ENCODE assay signal across 11 cellular contexts in genomic region chr11:47071871-47072270, GRCh38.
DNase-seq lines count a peak whose midpoint lies in the region; TF ChIP-seq lines count a peak whose summit lies in the region.
"Had no signal": no experiment of that assay in that cellular context is flagged by ENCODE, and none has a peak within 500 bp of the region (broad histone marks: within the 10 kb centered on the region; RNA-seq: fewer than 3 reads in every experiment).

No MANE protein-coding gene starts in this region.

- no peak for TF ChIP-seq CTCF in stomach (IDR thresholded peaks at IDR 0.05)
- TF ChIP-seq CTCF in BE2C (IDR thresholded peaks at IDR 0.05; ENCODE audit: low read depth, low read length): no peak

- peak; percentile 59 for DNase-seq in islet precursor cell
- no peak for DNase-seq in stomach
- DNase-seq in NCI-H146 (lab: John Stamatoyannopoulos, UW): no peak
- no peak for DNase-seq in T-helper 9 cell
- no peak for DNase-seq in BE2C
- DNase-seq: activated CD4-positive, alpha-beta T cell treated with anti-CD3 and anti-CD28 coated beads, Interleukin-2, amount 50 U/mL, for 1 hour; DMS53; naive B cell had no signal

- intact Hi-C loops in stomach (cut with DNase I; ENCODE audit: low total_unique reads): no loop called here

- H3K27ac ChIP-seq in HUES48 (ENCODE audit: low read depth, low read length) (peak overlapping the region; percentile 43), ectodermal cell (ENCODE audit: insufficient read depth, low read depth, low read length, poor library complexity, severe bottlenecking) (peak overlapping the region; percentile 62), stomach (peak overlapping the region in 3 of 5 donors; percentile 1 to 13 (median 2))
- H3K27ac ChIP-seq: psoas muscle had no signal

- no peak for TF ChIP-seq POLR2A in stomach (IDR thresholded peaks at IDR 0.05)

- WGBS in ectodermal cell, 2 experiments: 41 to 59% methylated on average over 3 of the region's 3 CpGs
- WGBS in stomach, 5 donors: 47 to 72% (median 61%) methylated on average over 3 of the region's 3 CpGs

- no peaks in the 10 kb centered on the region for H3K27me3 ChIP-seq in HUES48 (ENCODE audit: control insufficient read depth, insufficient read depth, low read length)
- H3K27me3 ChIP-seq in ectodermal cell (ENCODE audit: control insufficient read depth, insufficient read depth, low read length, poor library complexity, severe bottlenecking): no peaks in the 10 kb centered on the region
- no peaks in the 10 kb centered on the region for H3K27me3 ChIP-seq in stomach
- H3K27me3 ChIP-seq in BE2C: no peaks in the 10 kb centered on the region

- no peaks in the 10 kb centered on the region for H3K9me3 ChIP-seq in HUES48 (ENCODE audit: control insufficient read depth, insufficient read depth, low read length)
- H3K9me3 ChIP-seq in ectodermal cell (ENCODE audit: control insufficient read depth, low read length): no peaks in the 10 kb centered on the region
- no peaks in the 10 kb centered on the region for H3K9me3 ChIP-seq in stomach
- H3K9me3 ChIP-seq in BE2C: no peaks in the 10 kb centered on the region
- H3K9me3 ChIP-seq: psoas muscle had no signal

- no peak for TF ChIP-seq EP300 in stomach (IDR thresholded peaks at IDR 0.05)

- H3K4me1 ChIP-seq in HUES48 (ENCODE audit: control insufficient read depth, insufficient read depth, low read length) (peaks cover 27% of the 10 kb centered on the region), ectodermal cell (ENCODE audit: control insufficient read depth, insufficient read depth, low read length) (peaks cover 25% of the 10 kb centered on the region), stomach (peaks cover 0 to 20% (median 8%) of the 10 kb centered on the region in 4 donors), BE2C (no peaks in the 10 kb centered on the region)
- H3K4me1 ChIP-seq: psoas muscle had no signal

- H3K4me3 ChIP-seq in HUES48 (ENCODE audit: low read depth, low read length): no peak overlapping the region
- H3K4me3 ChIP-seq in ectodermal cell (ENCODE audit: insufficient read depth, low read depth, low read length): no peak overlapping the region
- H3K4me3 ChIP-seq in stomach: no peak overlapping the region
- no peak overlapping the region for H3K4me3 ChIP-seq in BE2C (ENCODE audit: low read depth, low read length)
- H3K4me3 ChIP-seq: psoas muscle had no signal

- H3K36me3 ChIP-seq in HUES48 (ENCODE audit: control insufficient read depth, insufficient read depth, low read length) (no peaks in the 10 kb centered on the region), ectodermal cell (ENCODE audit: control insufficient read depth, insufficient read depth, low read length) (no peaks in the 10 kb centered on the region), stomach (no peaks in the 10 kb centered on the region), BE2C (no peaks in the 10 kb centered on the region)

- H3K9ac ChIP-seq in HUES48 (ENCODE audit: low read depth, low read length): no peak overlapping the region

Comparison
In these comparisons a context has a peak if more than half of its experiments do, and no peak if none do; other contexts are left out.
1. H3K27ac ChIP-seq: peak in every context shown above with its lines; median percentile 62 in ectodermal cell; 43 in HUES48; 2 in stomach.